7 cellular contexts compared by ENCODE assay signal in genomic region chr15:89171136-89172072, GRCh38. TPM values are rescaled to one million over a fixed set of nuclear protein-coding genes. Genes with fewer than 3 reads are reported as not detected.
DNase-seq lines count a peak whose midpoint lies in the region; ATAC-seq, FAIRE-seq and TF ChIP-seq lines count a peak whose summit lies in the region.

No MANE protein-coding gene starts in this region.

- no peak for FAIRE-seq in urothelium cell line (lab: Jason Lieb, UNC)

- H3K9ac ChIP-seq in DND-41 (ENCODE audit: low read depth, low read length) = no peak overlapping the region

- H3K4me3 ChIP-seq in DND-41 (ENCODE audit: low read depth in 1 of 2, low read length in 2 of 2) (no peak overlapping the region), lower leg skin (ENCODE audit: low read depth, poor library complexity, severe bottlenecking) (no peak overlapping the region)

- no peak for TF ChIP-seq POLR2A in lower leg skin (IDR thresholded peaks at IDR 0.05)

- TF ChIP-seq CTCF in DND-41 (IDR thresholded peaks at IDR 0.05; ENCODE audit: borderline replicate concordance, extremely low read depth, low read length, poor library complexity, severe bottlenecking) = peak; percentile 62
- no peak for TF ChIP-seq CTCF in lower leg skin (IDR thresholded peaks at IDR 0.05)

- H3K36me3 ChIP-seq in DND-41 (ENCODE audit: insufficient read depth, low read length) = peaks cover 8% of the 10 kb centered on the region

- H3K9me3 ChIP-seq in DND-41 (ENCODE audit: insufficient read depth, low read length, severe bottlenecking) = no peaks in the 10 kb centered on the region

- no peak overlapping the region for H3K4me2 ChIP-seq in DND-41 (ENCODE audit: insufficient read depth, low read length)

- intact Hi-C loops in lower leg skin (cut with DNase I; ENCODE audit: low total_unique reads) = loop anchor here (5.0 kb wide), 1 partner anchor 114 kb away; no protein-coding TSS in a partner anchor

- WGBS in lower leg skin, 2 donors = 67 to 70% methylated on average over 12 of the region's 12 CpGs

- no peak overlapping the region for H3K27ac ChIP-seq in DND-41 (ENCODE audit: low read length)

- H3K4me1 ChIP-seq in DND-41 (ENCODE audit: insufficient read depth, low read length) = no peaks in the 10 kb centered on the region

- in situ Hi-C loops in SK-MEL-5 (cut with HindIII; ENCODE audit: low pct_unique_long_range_greater_than_20kb, low sequenced_read_pairs) = no loop called here

- H2AFZ ChIP-seq in DND-41 (ENCODE audit: low read depth, low read length) = no peak overlapping the region

- no peak for ATAC-seq in DND-41 (ENCODE audit: insufficient read depth, low read depth)
- no peak for ATAC-seq in GM18502 (IDR thresholded peaks at IDR 0.05; ENCODE audit: poor library complexity, unreplicated experiment)

- H3K27me3 ChIP-seq in DND-41 (ENCODE audit: insufficient read depth, low read length, poor library complexity) = no peaks in the 10 kb centered on the region

- H3K79me2 ChIP-seq in DND-41 (ENCODE audit: insufficient read depth, low read length) = no peaks in the 10 kb centered on the region

- DNase-seq in DND-41 (peak; percentile 8), HK-2 (ENCODE audit: unreplicated experiment) (peak; percentile 38), SK-MEL-5 (ENCODE audit: low read depth, low spot score) (peak; percentile 83), lower leg skin (ENCODE audit: low spot score in 2 of 2) (peak; percentile 37 to 84), urothelium cell line (ENCODE audit: low spot score) (peak; percentile 33)
- DNase-seq in central memory CD4-positive, alpha-beta T cell = peak; percentile 5

- no peaks in the 10 kb centered on the region for H4K20me1 ChIP-seq in DND-41 (ENCODE audit: insufficient read depth, low read length)

RNA-seq across cellular contexts. Expression of gene RLBP1, which starts 50.0 kb away (rescaled TPM):
- total RNA-seq in SK-MEL-5 (2014; rRNA removed; shearing (Covaris generic)) = 33.8 and 37.2 TPM in 2 replicates
- 22.6 and 22.8 TPM in 2 replicates for polyA plus RNA-seq in SK-MEL-5 (2015; cell fraction: cytosol; rRNA removed)
- 196 and 231 TPM in 2 replicates for polyA plus RNA-seq in SK-MEL-5 (2015; cell fraction: nucleus; rRNA removed)
- not detected for total RNA-seq in lower leg skin

Comparison
In these comparisons a context has a peak if more than half of its experiments do, and no peak if none do; other contexts are left out.
1. DNase-seq: peak in every context shown above with its lines; median percentile 83 in SK-MEL-5; 60 in lower leg skin; 38 in HK-2; 33 in urothelium cell line; 8 in DND-41; 5 in central memory CD4-positive, alpha-beta T cell.
2. RNA of gene RLBP1, which starts 50.0 kb away (total RNA-seq): 33.8 to 37.2 TPM in SK-MEL-5; not detected in lower leg skin; every median in the first group is over 10 times any median in the second.